Comparison of ENCODE assay signal across 18 cellular contexts in the genomic region with DNA sequence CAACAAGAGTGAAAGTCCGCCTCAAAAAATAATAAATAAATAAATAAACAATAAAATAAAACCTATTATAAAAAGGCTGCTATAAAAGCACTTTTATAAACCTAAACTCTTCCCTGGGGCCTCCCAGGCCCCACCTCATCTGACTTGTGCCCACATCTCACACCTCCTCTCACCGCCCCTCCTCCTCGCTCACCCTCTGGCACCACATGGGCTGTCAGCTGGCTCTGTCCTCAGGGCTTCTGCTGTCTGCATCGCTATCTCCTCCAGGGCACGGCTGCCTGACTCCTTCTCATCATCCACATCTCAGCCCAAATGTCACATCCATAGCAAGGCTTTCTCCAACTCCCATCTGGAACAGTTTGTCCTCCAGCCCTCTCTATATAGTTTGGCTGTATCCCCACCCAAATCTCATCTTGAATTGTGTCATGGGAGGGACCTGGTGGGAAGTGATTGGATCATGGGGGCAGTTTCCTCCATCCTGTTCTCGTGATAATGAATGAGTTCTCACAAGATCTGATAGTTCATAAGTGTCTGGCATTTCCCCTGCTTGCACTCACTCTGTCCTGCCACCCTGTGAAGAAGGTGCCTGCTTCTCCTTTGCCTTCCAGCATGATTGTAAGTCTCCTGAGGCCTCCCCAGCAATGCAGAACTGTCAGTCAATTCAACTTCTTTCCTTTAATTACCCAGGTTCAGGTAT. TPM values are rescaled to one million over a fixed set of nuclear protein-coding genes. Genes with fewer than 3 reads are reported as not detected.
A peak's percentile ranks its signal among the peaks of the same experiment; 100 is the strongest.
DNase-seq lines count a peak whose midpoint lies in the region; ATAC-seq and TF ChIP-seq lines count a peak whose summit lies in the region.
"Had no signal": no experiment of that assay in that cellular context is flagged by ENCODE, and none has a peak within 500 bp of the region (broad histone marks: within the 10 kb centered on the region; RNA-seq: fewer than 3 reads in every experiment).

No MANE protein-coding gene starts in this region.

- H3K4me1 Mint-ChIP-seq in activated naive CD4-positive, alpha-beta T cell treated with anti-CD3 and anti-CD28 coated beads, Interleukin-2, amount 50 U/mL, for 24 hours: peaks cover 40% of the 10 kb centered on the region
- H3K4me1 Mint-ChIP-seq in glutamatergic neuron (ENCODE audit: low read depth, unreplicated experiment): peaks cover 19% of the 10 kb centered on the region

- H3K36me3 ChIP-seq in OCI-LY3 (replicated peaks; ENCODE audit: low read depth, low read length) (peaks cover 7% of the 10 kb centered on the region), upper lobe of left lung (no peaks in the 10 kb centered on the region)

- H3K4me1 ChIP-seq in OCI-LY3 (ENCODE audit: low read length) (peaks cover 62% of the 10 kb centered on the region), upper lobe of left lung (peaks cover 0 to 15% (median 8%) of the 10 kb centered on the region in 4 donors)
- H3K4me1 ChIP-seq: Caco-2 had no signal

- TF ChIP-seq CTCF in OCI-LY3 (IDR thresholded peaks at IDR 0.05; ENCODE audit: low read depth, low read length) (no peak), glutamatergic neuron (IDR thresholded peaks at IDR 0.05; ENCODE audit: partially characterized antibody, unreplicated experiment) (no peak), upper lobe of left lung (IDR thresholded peaks at IDR 0.05) (no peak)

- DNase-seq in activated naive CD4-positive, alpha-beta T cell (lab: John Stamatoyannopoulos, UW): no peak
- DNase-seq in glutamatergic neuron (peak; percentile 56), upper lobe of left lung (no peak), NCI-H82 (lab: John Stamatoyannopoulos, UW) (no peak), NCI-H446 treated with DMSO at 0.1 percent for 48 hours (lab: John Stamatoyannopoulos, UW) (no peak)
- DNase-seq in activated CD8-positive, alpha-beta memory T cell treated with anti-CD3 and anti-CD28 coated beads for 24 hours: no peak
- DNase-seq: C1 segment of cervical spinal cord, Caco-2, DMS53, MV-4-11, NCI-H146, NCI-H2081 treated with DMSO at 0.1 percent for 48 hours, NCI-H345, NCI-H774, SHP77 treated with DMSO at 0.1 percent for 48 hours had no signal

- H3K27me3 ChIP-seq in OCI-LY3 (ENCODE audit: low read depth, low read length) (no peaks in the 10 kb centered on the region), upper lobe of left lung (no peaks in the 10 kb centered on the region)

- no peak overlapping the region for H3K4me3 ChIP-seq in OCI-LY3 (ENCODE audit: low read length)
- H3K4me3 ChIP-seq in upper lobe of left lung: peak overlapping the region in 2 of 4 donors; percentile 8 to 31

- H2AFZ ChIP-seq in OCI-LY3 (ENCODE audit: low read depth, low read length): peak overlapping the region; percentile 30; the same call in 1 of the 2 replicates

- H3K79me2 ChIP-seq in OCI-LY3 (ENCODE audit: low read length): no peaks in the 10 kb centered on the region

- no peaks in the 10 kb centered on the region for H3K9me3 Mint-ChIP-seq in activated naive CD4-positive, alpha-beta T cell treated with anti-CD3 and anti-CD28 coated beads, Interleukin-2, amount 50 U/mL, for 24 hours
- H3K9me3 Mint-ChIP-seq in glutamatergic neuron (ENCODE audit: unreplicated experiment): peaks cover 5% of the 10 kb centered on the region

- H3K27me3 Mint-ChIP-seq in activated naive CD4-positive, alpha-beta T cell treated with anti-CD3 and anti-CD28 coated beads, Interleukin-2, amount 50 U/mL, for 24 hours: no peaks in the 10 kb centered on the region
- H3K27me3 Mint-ChIP-seq in glutamatergic neuron (ENCODE audit: unreplicated experiment): peaks cover 7% of the 10 kb centered on the region

- H3K9me3 ChIP-seq in OCI-LY3 (ENCODE audit: insufficient read depth, low read length): peaks cover 8% of the 10 kb centered on the region; the same call in 1 of the 2 replicates
- H3K9me3 ChIP-seq in upper lobe of left lung: no peaks in the 10 kb centered on the region
- H3K9me3 ChIP-seq: Caco-2 had no signal

- no peaks in the 10 kb centered on the region for H4K20me1 ChIP-seq in OCI-LY3 (ENCODE audit: insufficient read depth, low read length)

- H3K27ac ChIP-seq in OCI-LY3 (ENCODE audit: low read length) (no peak overlapping the region), upper lobe of left lung (peak overlapping the region in 3 of 4 donors; percentile 28 to 47 (median 30))

- TF ChIP-seq POLR2A in upper lobe of left lung (IDR thresholded peaks at IDR 0.05): no peak

- WGBS in upper lobe of left lung, 2 donors: 72 to 82% methylated on average over 6 of the region's 6 CpGs

- H3K36me3 Mint-ChIP-seq in activated naive CD4-positive, alpha-beta T cell treated with anti-CD3 and anti-CD28 coated beads, Interleukin-2, amount 50 U/mL, for 24 hours: no peaks in the 10 kb centered on the region
- H3K36me3 Mint-ChIP-seq in glutamatergic neuron (ENCODE audit: unreplicated experiment): no peaks in the 10 kb centered on the region

- peak in 2 of 4 donors; percentile 37 to 74 for TF ChIP-seq EP300 in upper lobe of left lung (IDR thresholded peaks at IDR 0.05)

- no peak overlapping the region for H3K9ac ChIP-seq in OCI-LY3 (ENCODE audit: low read length)

- ATAC-seq in upper lobe of left lung (ENCODE audit: low FRiP score in 2 of 2): no peak
- ATAC-seq: HCT116 had no signal

- no peak overlapping the region for H3K4me3 Mint-ChIP-seq in activated naive CD4-positive, alpha-beta T cell treated with anti-CD3 and anti-CD28 coated beads, Interleukin-2, amount 50 U/mL, for 24 hours
- peak overlapping the region; percentile 56 for H3K4me3 Mint-ChIP-seq in glutamatergic neuron (ENCODE audit: unreplicated experiment)

- H3K27ac Mint-ChIP-seq in activated naive CD4-positive, alpha-beta T cell treated with anti-CD3 and anti-CD28 coated beads, Interleukin-2, amount 50 U/mL, for 24 hours: peak overlapping the region; percentile 30
- H3K27ac Mint-ChIP-seq in glutamatergic neuron (ENCODE audit: unreplicated experiment): peak overlapping the region; percentile 73

- H3K4me2 ChIP-seq in OCI-LY3 (ENCODE audit: low read length): no peak overlapping the region

RNA-seq across cellular contexts. Expression of gene SH3BP5, which starts 8.8 kb away (rescaled TPM):
- 25.3 TPM for total RNA-seq in glutamatergic neuron (ENCODE audit: unreplicated experiment)
- total RNA-seq in upper lobe of left lung: 100 to 1,000 TPM in 2 of 6 donors, 10 to 100 TPM in 4; 83.8 to 150 (median 94.7) TPM
